In the genomic region with DNA sequence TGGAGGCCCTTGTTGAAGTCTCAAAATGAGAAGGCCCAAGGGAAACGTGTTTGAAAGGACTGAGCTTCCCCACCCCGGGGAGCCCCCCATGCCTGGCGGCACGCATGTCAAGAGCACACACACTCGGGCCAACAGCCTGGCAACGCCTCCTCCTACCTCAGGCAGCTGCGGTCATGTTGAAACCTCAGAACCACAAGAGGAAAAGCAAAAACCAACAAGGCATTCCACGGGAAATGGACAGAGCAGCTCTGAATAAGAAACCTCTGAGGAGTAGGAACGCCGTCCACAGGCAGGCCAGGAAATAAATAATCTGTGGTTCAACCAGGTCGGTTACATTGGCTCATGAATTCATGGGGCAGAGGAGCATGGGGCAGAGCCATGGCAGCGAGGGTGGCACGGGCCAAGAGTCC, we compare ENCODE assay signal across 13 cellular contexts.
DNase-seq lines count a peak whose midpoint lies in the region; ATAC-seq and TF ChIP-seq lines count a peak whose summit lies in the region.
"Had no signal": no experiment of that assay in that cellular context is flagged by ENCODE, and none has a peak within 500 bp of the region (broad histone marks: within the 10 kb centered on the region; RNA-seq: fewer than 3 reads in every experiment).

No MANE protein-coding gene starts in this region.

- peaks cover 23% of the 10 kb centered on the region for H3K27me3 Mint-ChIP-seq in activated naive CD8-positive, alpha-beta T cell treated with anti-CD3 and anti-CD28 coated beads for 36 hours
- H3K27me3 Mint-ChIP-seq in type B pancreatic cell: peaks cover 3% of the 10 kb centered on the region

- H3K4me3 Mint-ChIP-seq in activated naive CD8-positive, alpha-beta T cell treated with anti-CD3 and anti-CD28 coated beads for 36 hours: no peak overlapping the region
- no peak overlapping the region for H3K4me3 Mint-ChIP-seq in type B pancreatic cell
- H3K4me3 Mint-ChIP-seq: GM23338 had no signal

- H3K27me3 ChIP-seq in osteoblast (ENCODE audit: insufficient read depth, low read length): peaks cover 30% of the 10 kb centered on the region
- H3K27me3 ChIP-seq: gastroesophageal sphincter had no signal

- peak overlapping the region; percentile 33 for H3K27ac ChIP-seq in osteoblast (ENCODE audit: low read depth, low read length)
- H3K27ac ChIP-seq: gastroesophageal sphincter, neutrophil had no signal

- no peaks in the 10 kb centered on the region for H3K36me3 ChIP-seq in osteoblast (ENCODE audit: insufficient read depth, low read length)
- H3K36me3 ChIP-seq: neutrophil had no signal

- no peak overlapping the region for H3K27ac Mint-ChIP-seq in activated naive CD8-positive, alpha-beta T cell treated with anti-CD3 and anti-CD28 coated beads for 36 hours
- H3K27ac Mint-ChIP-seq in type B pancreatic cell: no peak overlapping the region
- H3K27ac Mint-ChIP-seq: GM23338 had no signal

- TF ChIP-seq CTCF in osteoblast (IDR thresholded peaks at IDR 0.05; ENCODE audit: extremely low read depth, low read depth, low read length) (no peak), type B pancreatic cell (conservative IDR thresholded peaks at IDR 0.05) (no peak)

- no peak overlapping the region for H2AFZ ChIP-seq in osteoblast (ENCODE audit: low read length)
- H2AFZ ChIP-seq: GM23338 had no signal

- DNase-seq in GF-D8 (lab: John Stamatoyannopoulos, UW): peak; percentile 70
- DNase-seq in NCI-H1092 (lab: John Stamatoyannopoulos, UW): peak; percentile 84
- DNase-seq in activated naive CD8-positive, alpha-beta T cell treated with anti-CD3 and anti-CD28 coated beads for 36 hours: peak; percentile 29
- DNase-seq in osteoblast (ENCODE audit: insufficient read length, low spot score, missing footprints): peak; percentile 99
- no peak for DNase-seq in inferior parietal cortex (ENCODE audit: extremely low spot score)
- DNase-seq in NCI-H446 (lab: John Stamatoyannopoulos, UW): no peak
- DNase-seq in type B pancreatic cell (ENCODE audit: extremely low spot score, unreplicated experiment): no peak
- DNase-seq: activated effector memory CD4-positive, alpha-beta T cell treated with anti-CD3 and anti-CD28 coated beads, Interleukin-2, amount 50 U/mL, for 16 hours; Right ventricle myocardium superior had no signal

- H3K4me2 ChIP-seq in osteoblast (ENCODE audit: insufficient read depth, low read length): peak overlapping the region; percentile 71
- H3K4me2 ChIP-seq: GM23338 had no signal

- no peak for ATAC-seq in GM21717 (IDR thresholded peaks at IDR 0.05; ENCODE audit: unreplicated experiment)
- ATAC-seq: gastroesophageal sphincter, GM23338 had no signal

- no peaks in the 10 kb centered on the region for H3K9me3 Mint-ChIP-seq in activated naive CD8-positive, alpha-beta T cell treated with anti-CD3 and anti-CD28 coated beads for 36 hours
- H3K9me3 Mint-ChIP-seq in type B pancreatic cell: no peaks in the 10 kb centered on the region
- H3K9me3 Mint-ChIP-seq: GM23338 had no signal

- H3K4me1 Mint-ChIP-seq in activated naive CD8-positive, alpha-beta T cell treated with anti-CD3 and anti-CD28 coated beads for 36 hours: peaks cover 10% of the 10 kb centered on the region
- H3K4me1 Mint-ChIP-seq in type B pancreatic cell (ENCODE audit: unreplicated experiment): peaks cover 18% of the 10 kb centered on the region

- H3K36me3 Mint-ChIP-seq in activated naive CD8-positive, alpha-beta T cell treated with anti-CD3 and anti-CD28 coated beads for 36 hours: no peaks in the 10 kb centered on the region
- no peaks in the 10 kb centered on the region for H3K36me3 Mint-ChIP-seq in type B pancreatic cell

- no peaks in the 10 kb centered on the region for H3K79me2 ChIP-seq in osteoblast (ENCODE audit: insufficient read depth, low read length)

- H4K20me1 ChIP-seq in osteoblast (ENCODE audit: insufficient read depth, low read length): peaks cover 15% of the 10 kb centered on the region

- no peaks in the 10 kb centered on the region for H3K9me3 ChIP-seq in osteoblast (ENCODE audit: low read depth, low read length)
- H3K9me3 ChIP-seq: gastroesophageal sphincter, neutrophil had no signal

- peaks cover 12% of the 10 kb centered on the region for H3K4me1 ChIP-seq in osteoblast (ENCODE audit: insufficient read depth, low read length)
- H3K4me1 ChIP-seq: gastroesophageal sphincter had no signal

- no peak overlapping the region for H3K4me3 ChIP-seq in osteoblast (ENCODE audit: insufficient read depth, low read length)
- H3K4me3 ChIP-seq: gastroesophageal sphincter, GM23338 had no signal

Comparison
In these comparisons a context has a peak if more than half of its experiments do, and no peak if none do; other contexts are left out.
1. DNase-seq: peak in GF-D8 (single experiment), NCI-H1092 (single experiment), activated naive CD8-positive, alpha-beta T cell treated with anti-CD3 and anti-CD28 coated beads for 36 hours (single experiment) and osteoblast (single experiment); none in inferior parietal cortex (single experiment), NCI-H446 (0 of 2) and type B pancreatic cell (single experiment).